In the genomic region with DNA sequence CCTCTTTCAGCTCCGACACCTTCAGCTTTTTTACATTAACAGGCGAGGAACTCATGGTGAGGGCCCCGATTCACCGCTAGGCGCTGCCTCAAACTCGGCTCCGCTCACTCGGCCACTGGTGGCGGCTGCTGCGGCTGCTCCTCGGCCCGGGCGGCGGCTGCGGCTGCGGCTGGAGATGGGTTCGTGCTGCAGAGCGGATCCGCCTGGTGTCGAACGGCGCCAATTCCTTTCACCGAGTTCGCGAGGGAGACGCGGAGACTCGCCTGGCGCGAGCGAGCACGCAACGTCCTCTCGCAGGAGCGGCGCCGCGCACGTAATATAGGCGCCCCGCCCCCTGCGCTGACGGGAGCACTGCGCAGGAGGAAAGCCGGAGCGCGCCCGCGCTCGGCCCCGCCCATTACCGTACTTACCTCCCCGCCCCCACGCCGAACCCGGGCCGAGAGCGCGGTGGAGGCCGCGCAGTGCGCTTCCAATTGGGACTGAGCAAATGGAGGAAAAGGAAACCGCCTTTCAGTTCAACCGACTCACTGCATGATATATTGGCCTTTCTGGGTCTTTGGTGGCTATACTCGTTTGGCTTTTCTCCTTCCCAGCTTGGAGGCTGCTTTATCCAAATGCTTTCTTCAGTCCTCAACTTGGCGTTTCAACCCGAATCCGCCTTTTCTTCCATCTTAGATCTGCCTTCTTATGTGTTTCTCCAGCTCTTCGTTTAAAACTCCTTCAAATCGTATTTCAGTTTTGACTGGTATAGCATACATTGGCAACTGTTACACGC, we compare ENCODE assay signal across 8 cellular contexts. TPM values are rescaled to one million over a fixed set of nuclear protein-coding genes. Genes with fewer than 3 reads are reported as not detected.
DNase-seq lines count a peak whose midpoint lies in the region; ATAC-seq, FAIRE-seq and TF ChIP-seq lines count a peak whose summit lies in the region.

HNRNPU (minus strand) TSS at position 291 of the 775 bp plus-strand sequence; CDS start at position 55, 236 bp downstream.

- peaks cover 44% of the 10 kb centered on the region for H3K79me2 ChIP-seq in keratinocyte (ENCODE audit: control insufficient read depth, insufficient read depth, low read length)

- no peaks in the 10 kb centered on the region for H3K27me3 ChIP-seq in keratinocyte (ENCODE audit: control insufficient read depth, extremely low read depth, insufficient read depth, low read length)

- peaks cover 29% of the 10 kb centered on the region for H4K20me1 ChIP-seq in keratinocyte (ENCODE audit: control insufficient read depth, extremely low read depth, insufficient read depth, low read length)

- dilution Hi-C loops in keratinocyte (cut with MboI; ENCODE audit: extremely low pct_ligation_motif_present, low sequenced_read_pairs) = no loop called here

- H3K4me3 ChIP-seq in keratinocyte (ENCODE audit: control insufficient read depth in 2 of 3, extremely low read depth in 1 of 3, insufficient read depth in 2 of 3, low read depth in 1 of 3, low read length in 3 of 3) = peak within 1 kb of the TSS; percentile 88 to 100 (median 90)

- H3K9ac ChIP-seq in keratinocyte (ENCODE audit: control insufficient read depth, extremely low read depth, insufficient read depth, low read length) = peak within 1 kb of the TSS; percentile 97

- TF ChIP-seq CTCF in keratinocyte (optimal IDR thresholded peaks at IDR 0.05 in 1 of 3, IDR thresholded peaks at IDR 0.05 in 1 of 3, conservative IDR thresholded peaks at IDR 0.05 in 1 of 3; ENCODE audit: extremely low read depth in 1 of 3, insufficient read depth in 2 of 3, low read length in 3 of 3) = peak in 2 of 3 experiments; percentile 18 to 54

- peak within 1 kb of the TSS; percentile 89 for H3K4me2 ChIP-seq in keratinocyte (ENCODE audit: control insufficient read depth, extremely low read depth, insufficient read depth, low read depth, low read length)

- H3K9me3 ChIP-seq in keratinocyte (ENCODE audit: control insufficient read depth, low read depth, low read length) = no peaks in the 10 kb centered on the region

- peak; percentile 65 for ATAC-seq in GM19043 (IDR thresholded peaks at IDR 0.05; ENCODE audit: low read depth, unreplicated experiment)
- peak; percentile 60 for ATAC-seq in HG03378 (IDR thresholded peaks at IDR 0.05; ENCODE audit: unreplicated experiment)

- H3K36me3 ChIP-seq in keratinocyte (ENCODE audit: control insufficient read depth in 2 of 2, extremely low read depth in 1 of 2, insufficient read depth in 2 of 2, low read length in 2 of 2) = peaks cover 10 to 15% of the 10 kb centered on the region in 2 experiments

- peak; percentile 98 for DNase-seq in Ammon's horn (ENCODE audit: low spot score)
- peak; percentile 98 for DNase-seq in NCI-H460 (ENCODE audit: extremely low read depth, low read depth)
- peak; percentile 98 for DNase-seq in activated CD4-positive, CD25-positive, alpha-beta regulatory T cell treated with anti-CD3 and anti-CD28 coated beads, Interleukin-2, amount 50 U/mL, for 72 hours
- peak; percentile 74 to 87 for DNase-seq in cerebellar nuclear complex (lab: John Stamatoyannopoulos, UW)
- peak; percentile 67 for DNase-seq in keratinocyte (ENCODE audit: low read depth, low spot score)
- peak; percentile 93 to 98 for DNase-seq in stimulated activated CD4-positive, alpha-beta T cell treated with anti-CD3 and anti-CD28 coated beads, Interleukin-15, amount 100 ng/mL, for 1 hour (ENCODE audit: low read depth in 1 of 2, low spot score in 1 of 2)

- peak within 1 kb of the TSS; percentile 99 for H2AFZ ChIP-seq in keratinocyte (ENCODE audit: control insufficient read depth, low read length)

- peaks cover 22% of the 10 kb centered on the region for H3K4me1 ChIP-seq in keratinocyte (ENCODE audit: control insufficient read depth, extremely low read depth, insufficient read depth, low read length)

- no peaks in the 10 kb centered on the region for H3K9me1 ChIP-seq in keratinocyte (ENCODE audit: control insufficient read depth, extremely low read depth, insufficient read depth, low read length)

- peak within 1 kb of the TSS; percentile 95 for H3K27ac ChIP-seq in keratinocyte (ENCODE audit: control insufficient read depth, insufficient read depth, low read length)

- peak; percentile 48 for FAIRE-seq in keratinocyte (lab: Jason Lieb, UNC)

RNA-seq across cellular contexts. Expression of gene HNRNPU, which starts in this region (rescaled TPM):
- total RNA-seq in NCI-H460 (2014; rRNA removed; shearing (Covaris generic)) = 447 and 511 TPM in 2 replicates
- 361 and 504 TPM in 2 replicates for polyA plus RNA-seq in NCI-H460 (2014; cell fraction: nucleus; rRNA removed)
- 84.3 to 220 TPM (median 179 TPM) in 3 replicates for polyA plus RNA-seq in keratinocyte
- 315 TPM for polyA plus RNA-seq in keratinocyte (2011; ENCODE audit: low read depth)
- polyA plus RNA-seq in keratinocyte (2011; cell fraction: cytosol; rRNA removed) = 137 and 170 TPM in 2 replicates
- polyA plus RNA-seq in keratinocyte (2011; cell fraction: nucleus; rRNA removed) = 143 and 243 TPM in 2 replicates
- 122 and 335 TPM in 2 replicates for polyA plus RNA-seq in keratinocyte (2012; ENCODE audit: low replicate concordance)
- 70.5 to 206 TPM (median 92.8 TPM) in 3 replicates for polyA minus RNA-seq in keratinocyte
- polyA minus RNA-seq in keratinocyte (2011; cell fraction: cytosol; rRNA and poly(A)+ RNA removed) = 182 TPM
- 95.7 and 181 TPM in 2 replicates for polyA minus RNA-seq in keratinocyte (2011; cell fraction: nucleus; rRNA and poly(A)+ RNA removed)

Comparison
In these comparisons a context has a peak if more than half of its experiments do, and no peak if none do; other contexts are left out.
1. Peak in every context shown above with its lines: DNase-seq, ATAC-seq, H3K4me3 ChIP-seq and H3K27ac ChIP-seq.